13 cellular contexts compared by ENCODE assay signal in genomic region chr7:42186181-42186580, GRCh38. TPM values are rescaled to one million over a fixed set of nuclear protein-coding genes. Genes with fewer than 3 reads are reported as not detected.
DNase-seq lines count a peak whose midpoint lies in the region; ATAC-seq, FAIRE-seq and TF ChIP-seq lines count a peak whose summit lies in the region.
"Had no signal": no experiment of that assay in that cellular context is flagged by ENCODE, and none has a peak within 500 bp of the region (broad histone marks: within the 10 kb centered on the region; RNA-seq: fewer than 3 reads in every experiment).

No MANE protein-coding gene starts in this region.

- H3K9me3 Mint-ChIP-seq in nephron, result no peaks in the 10 kb centered on the region

- FAIRE-seq in bronchial epithelial cell (lab: Jason Lieb, UNC), result no peak

- H3K9me3 ChIP-seq in Karpas-422 (ENCODE audit: low read length), result no peaks in the 10 kb centered on the region
- H3K9me3 ChIP-seq: ovary, SJSA1 had no signal

- intact Hi-C loops in cardiac septum (cut with DNase I), result no loop called here

- H3K36me3 ChIP-seq in Karpas-422 (ENCODE audit: insufficient read depth, low read length) (no peaks in the 10 kb centered on the region), bronchial epithelial cell (ENCODE audit: control insufficient read depth, insufficient read depth, low read length) (no peaks in the 10 kb centered on the region)
- H3K36me3 ChIP-seq: ovary, SJSA1 had no signal

- H3K4me1 Mint-ChIP-seq in nephron, result peaks cover 15% of the 10 kb centered on the region

- H3K9ac ChIP-seq in Karpas-422 (ENCODE audit: low read length), result no peak overlapping the region

- no peak overlapping the region for H3K4me2 ChIP-seq in Karpas-422 (ENCODE audit: low read depth, low read length, poor library complexity, severe bottlenecking)

- H3K27me3 ChIP-seq in Karpas-422 (ENCODE audit: low read length) (no peaks in the 10 kb centered on the region), bronchial epithelial cell (ENCODE audit: control insufficient read depth, insufficient read depth, low read length) (no peaks in the 10 kb centered on the region)
- H3K27me3 ChIP-seq: ovary, SJSA1 had no signal

- no peak overlapping the region for H3K27ac Mint-ChIP-seq in nephron

- no peak overlapping the region for H2AFZ ChIP-seq in Karpas-422 (ENCODE audit: low read length)

- peaks cover 26% of the 10 kb centered on the region for H3K36me3 Mint-ChIP-seq in nephron (ENCODE audit: low read depth)

- no peaks in the 10 kb centered on the region for H4K20me1 ChIP-seq in Karpas-422 (ENCODE audit: insufficient read depth, low read depth, low read length)

- H3K4me1 ChIP-seq in Karpas-422 (ENCODE audit: low read length), result no peaks in the 10 kb centered on the region

- ATAC-seq in GM19035 (IDR thresholded peaks at IDR 0.05; ENCODE audit: unreplicated experiment), result no peak

- no peak overlapping the region for H3K4me3 ChIP-seq in Karpas-422 (ENCODE audit: low read length)
- no peak overlapping the region for H3K4me3 ChIP-seq in bronchial epithelial cell (ENCODE audit: low read depth, low read length)
- H3K4me3 ChIP-seq: ovary, SJSA1 had no signal

- DNase-seq in ELR (ENCODE audit: low read depth), result peak; percentile 22
- peak; percentile 59 for DNase-seq in Karpas-422
- peak; percentile 32 for DNase-seq in bronchial epithelial cell (ENCODE audit: low read depth)
- no peak for DNase-seq in occipital lobe (lab: John Stamatoyannopoulos, UW)
- no peak for DNase-seq in activated T-cell treated with anti-CD3 and anti-CD28 coated beads for 4 hours
- no peak for DNase-seq in cardiac septum (ENCODE audit: low spot score)
- DNase-seq: hypothalamus, NCI-H1436 treated with DMSO at 0.1 percent for 48 hours, ovary had no signal

- TF ChIP-seq CTCF in bronchial epithelial cell (IDR thresholded peaks at IDR 0.05; ENCODE audit: insufficient read depth, low read length, severe bottlenecking) (peak; percentile 63), nephron (IDR thresholded peaks at IDR 0.05; ENCODE audit: unreplicated experiment in 3 of 3) (peak; percentile 40 to 49 (median 43))

- no peaks in the 10 kb centered on the region for H3K9me2 ChIP-seq in Karpas-422 (replicated peaks; ENCODE audit: insufficient read depth, low read length)

- H3K79me2 ChIP-seq in Karpas-422 (ENCODE audit: low read length), result no peaks in the 10 kb centered on the region

- H3K27me3 Mint-ChIP-seq in nephron (ENCODE audit: low read depth), result no peaks in the 10 kb centered on the region
- H3K27me3 Mint-ChIP-seq: brain had no signal

- no peak overlapping the region for H3K4me3 Mint-ChIP-seq in nephron
- H3K4me3 Mint-ChIP-seq: brain had no signal

- H3K27ac ChIP-seq in Karpas-422 (ENCODE audit: low read length), result no peak overlapping the region
- H3K27ac ChIP-seq: ovary, SJSA1 had no signal

RNA-seq across cellular contexts. Expression of gene GLI3, which starts 50.8 kb away (rescaled TPM):
- 0.07 TPM in 1 of 2 replicates, not detected in the other for total RNA-seq in Karpas-422 (2014; rRNA removed; shearing (Covaris generic); ENCODE audit: low replicate concordance)
- 1.3 and 2.4 TPM in 2 replicates for total RNA-seq in bronchial epithelial cell
- total RNA-seq in occipital lobe, result 4.1 TPM
- 10.5 TPM for total RNA-seq in cardiac septum

Comparison
In these comparisons a context has a peak if more than half of its experiments do, and no peak if none do; other contexts are left out.
1. DNase-seq: peak in ELR (single experiment), Karpas-422 (single experiment) and bronchial epithelial cell (single experiment); none in occipital lobe (single experiment), activated T-cell treated with anti-CD3 and anti-CD28 coated beads for 4 hours (single experiment) and cardiac septum (single experiment).